10 cellular contexts compared by ENCODE assay signal in genomic region chr14:69616408-69616773, GRCh38. TPM values are rescaled to one million over a fixed set of nuclear protein-coding genes. Genes with fewer than 3 reads are reported as not detected.
DNase-seq lines count a peak whose midpoint lies in the region; ATAC-seq, FAIRE-seq and TF ChIP-seq lines count a peak whose summit lies in the region.
"Had no signal": no experiment of that assay in that cellular context is flagged by ENCODE, and none has a peak within 500 bp of the region (broad histone marks: within the 10 kb centered on the region; RNA-seq: fewer than 3 reads in every experiment).

No MANE protein-coding gene starts in this region.

- no peak overlapping the region for H2AFZ ChIP-seq in astrocyte (ENCODE audit: low read depth, low read length)

- H3K79me2 ChIP-seq in astrocyte (ENCODE audit: insufficient read depth, low read length): peaks cover 90% of the 10 kb centered on the region

- no peak for ATAC-seq in activated T-cell treated with anti-CD3 and anti-CD28 coated beads, Interleukin-2, amount 50 U/mL, for 72 hours (replicated peaks in 1 of 2)
- ATAC-seq in lung (ENCODE audit: insufficient read depth, low FRiP score) (no peak), HG02981 (IDR thresholded peaks at IDR 0.05; ENCODE audit: unreplicated experiment) (no peak)

- H3K4me1 Mint-ChIP-seq in activated T-cell treated with anti-CD3 and anti-CD28 coated beads, Interleukin-2, amount 50 U/mL, for 72 hours (ENCODE audit: low read depth): peaks cover 87% of the 10 kb centered on the region
- peaks cover 63% of the 10 kb centered on the region for H3K4me1 Mint-ChIP-seq in astrocyte (ENCODE audit: low read depth, unreplicated experiment)

- H3K4me3 Mint-ChIP-seq in activated T-cell treated with anti-CD3 and anti-CD28 coated beads, Interleukin-2, amount 50 U/mL, for 72 hours: peak overlapping the region; percentile 87 to 92
- H3K4me3 Mint-ChIP-seq in astrocyte (ENCODE audit: unreplicated experiment): no peak overlapping the region

- no peak overlapping the region for H3K4me3 ChIP-seq in astrocyte (ENCODE audit: insufficient read depth, low read depth, low read length)
- H3K4me3 ChIP-seq in lung: no peak overlapping the region
- peak overlapping the region in 1 of 4 donors; percentile 18 for H3K4me3 ChIP-seq in tibial nerve

- TF ChIP-seq EP300 in tibial nerve (IDR thresholded peaks at IDR 0.05): no peak

- no peak for TF ChIP-seq POLR2A in tibial nerve (IDR thresholded peaks at IDR 0.05)

- H3K9ac ChIP-seq in astrocyte (ENCODE audit: low read length): peak overlapping the region; percentile 42

- FAIRE-seq in astrocyte (lab: Jason Lieb, UNC): no peak

- H3K36me3 ChIP-seq in astrocyte (ENCODE audit: insufficient read depth, low read length): no peaks in the 10 kb centered on the region
- H3K36me3 ChIP-seq in lung (ENCODE audit: control insufficient read depth in 2 of 2, insufficient read depth in 2 of 2, low read length in 2 of 2): no peaks in the 10 kb centered on the region
- H3K36me3 ChIP-seq in tibial nerve: no peaks in the 10 kb centered on the region

- WGBS in lung, 2 donors: 30 to 43% methylated on average over 1 of the region's 1 CpG
- WGBS in tibial nerve, 2 donors: 56 to 58% methylated on average over 1 of the region's 1 CpG

- no peak for TF ChIP-seq CTCF in astrocyte (IDR thresholded peaks at IDR 0.05; ENCODE audit: insufficient read depth, low read depth, low read length)
- no peak for TF ChIP-seq CTCF in lung (IDR thresholded peaks at IDR 0.05; ENCODE audit: control extremely low read depth, extremely low read depth)
- TF ChIP-seq CTCF in tibial nerve (IDR thresholded peaks at IDR 0.05): no peak

- H3K27ac ChIP-seq in astrocyte (ENCODE audit: low read depth, low read length): peak overlapping the region; percentile 38
- peak overlapping the region; percentile 43 to 69 for H3K27ac ChIP-seq in lung (ENCODE audit: low read depth in 1 of 2, low read length in 1 of 2)
- peak overlapping the region; percentile 19 to 98 (median 98) for H3K27ac ChIP-seq in tibial nerve
- H3K27ac ChIP-seq: C4-2B had no signal

- H3K27me3 Mint-ChIP-seq in activated T-cell treated with anti-CD3 and anti-CD28 coated beads, Interleukin-2, amount 50 U/mL, for 72 hours (ENCODE audit: low read depth): no peaks in the 10 kb centered on the region
- no peaks in the 10 kb centered on the region for H3K27me3 Mint-ChIP-seq in astrocyte (ENCODE audit: low read depth, unreplicated experiment)

- H3K4me1 ChIP-seq in astrocyte (ENCODE audit: insufficient read depth, low read length): peaks cover 42% of the 10 kb centered on the region
- H3K4me1 ChIP-seq in lung (ENCODE audit: control insufficient read depth in 2 of 2, insufficient read depth in 2 of 2, low read length in 2 of 2): peaks cover 13 to 64% of the 10 kb centered on the region in 2 donors
- peaks cover 0 to 90% (median 72%) of the 10 kb centered on the region in 4 donors for H3K4me1 ChIP-seq in tibial nerve

- H4K20me1 ChIP-seq in astrocyte (ENCODE audit: insufficient read depth, low read length): peaks cover 91% of the 10 kb centered on the region

- peak overlapping the region; percentile 75 for H3K4me2 ChIP-seq in astrocyte (ENCODE audit: low read length)

- DNase-seq in activated T-cell treated with anti-CD3 and anti-CD28 coated beads, Interleukin-2, amount 50 U/mL, for 72 hours: no peak
- DNase-seq in activated T-cell treated with anti-CD3 and anti-CD28 coated beads, Interleukin-2, amount 50 U/mL, for 48 hours: no peak
- DNase-seq in astrocyte (ENCODE audit: low read depth): no peak
- DNase-seq in lung (ENCODE audit: low spot score): no peak
- no peak for DNase-seq in tibial nerve (ENCODE audit: low spot score in 2 of 2)
- DNase-seq in SHP77 treated with DMSO at 0.1 percent for 48 hours (lab: John Stamatoyannopoulos, UW): no peak
- DNase-seq in stimulated activated CD4-positive, alpha-beta T cell treated with anti-CD3 and anti-CD28 coated beads, Interleukin-12 subunit alpha, Interleukin-12 subunit beta, amount 100 ng/mL, for 4 hours: no peak
- DNase-seq: islet precursor cell had no signal

- peak overlapping the region; percentile 95 for H3K27ac Mint-ChIP-seq in activated T-cell treated with anti-CD3 and anti-CD28 coated beads, Interleukin-2, amount 50 U/mL, for 72 hours
- H3K27ac Mint-ChIP-seq in astrocyte (ENCODE audit: unreplicated experiment): peak overlapping the region; percentile 90

- H3K9me3 ChIP-seq in astrocyte (ENCODE audit: insufficient read depth, low read depth, low read length) (no peaks in the 10 kb centered on the region), lung (ENCODE audit: control insufficient read depth in 2 of 2, insufficient read depth in 1 of 2, low read length in 1 of 2) (no peaks in the 10 kb centered on the region), tibial nerve (no peaks in the 10 kb centered on the region)

- peaks cover 15 to 16% of the 10 kb centered on the region in 2 donors for H3K36me3 Mint-ChIP-seq in activated T-cell treated with anti-CD3 and anti-CD28 coated beads, Interleukin-2, amount 50 U/mL, for 72 hours (ENCODE audit: insufficient read depth in 2 of 2)
- peaks cover 3% of the 10 kb centered on the region for H3K36me3 Mint-ChIP-seq in astrocyte (ENCODE audit: low read depth, unreplicated experiment)

- H3K9me3 Mint-ChIP-seq in activated T-cell treated with anti-CD3 and anti-CD28 coated beads, Interleukin-2, amount 50 U/mL, for 72 hours: no peaks in the 10 kb centered on the region
- H3K9me3 Mint-ChIP-seq in astrocyte (ENCODE audit: unreplicated experiment): no peaks in the 10 kb centered on the region

- H3K27me3 ChIP-seq in astrocyte (ENCODE audit: insufficient read depth, low read length) (no peaks in the 10 kb centered on the region), lung (ENCODE audit: control insufficient read depth, insufficient read depth) (no peaks in the 10 kb centered on the region), tibial nerve (no peaks in the 10 kb centered on the region)

RNA-seq across cellular contexts. Expression of gene SUSD6, which starts 5.0 kb away (rescaled TPM):
- 10 to 100 TPM; 60.3 to 73.8 TPM for total RNA-seq in activated T-cell treated with anti-CD3 and anti-CD28 coated beads, Interleukin-2, amount 50 U/mL, for 72 hours
- total RNA-seq in astrocyte: 25.6 and 30.6 TPM in 2 replicates
- total RNA-seq in lung: 10 to 100 TPM; 51.3 to 75.1 TPM
- 10 to 100 TPM; 16.0 to 70.7 TPM for polyA plus RNA-seq in lung
- 10 to 100 TPM; 54.4 to 66.3 (median 57.7) TPM for total RNA-seq in tibial nerve

RNA-seq across cellular contexts. Expression of gene CCDC177, which starts 41.7 kb away (rescaled TPM):
- not detected for total RNA-seq in activated T-cell treated with anti-CD3 and anti-CD28 coated beads, Interleukin-2, amount 50 U/mL, for 72 hours
- total RNA-seq in astrocyte (not detected in 2 replicates), lung (not detected), tibial nerve (not detected)
- under 1 TPM in 1 of 2 donors, not detected in 1; 0.01 TPM for polyA plus RNA-seq in lung

Comparison
In these comparisons a context has a peak if more than half of its experiments do, and no peak if none do; other contexts are left out.
1. H3K27ac ChIP-seq: peak in every context shown above with its lines; median percentile 98 in tibial nerve; 56 in lung; 38 in astrocyte.